Comparison of ENCODE assay signal across 25 cellular contexts in genomic region chr14:60315591-60315990, GRCh38.
"Had no signal": no experiment of that assay in that cellular context is flagged by ENCODE, and none has a peak within 500 bp of the region (broad histone marks: within the 10 kb centered on the region; RNA-seq: fewer than 3 reads in every experiment).

No MANE protein-coding gene starts in this region.

- DNase-seq: activated CD4-positive, alpha-beta T cell treated with anti-CD3 and anti-CD28 coated beads for 48 hours; activated CD4-positive, alpha-beta T cell treated with anti-CD3 and anti-CD28 coated beads, Interleukin-2, amount 50 U/mL, for 4 hours; activated CD4-positive, CD25-positive, alpha-beta regulatory T cell treated with anti-CD3 and anti-CD28 coated beads, Interleukin-2, amount 50 U/mL, for 72 hours; activated CD8-positive, alpha-beta memory T cell treated with anti-CD3 and anti-CD28 coated beads, Interleukin-2, amount 50 U/mL, for 48 hours; activated CD8-positive, alpha-beta T cell treated with anti-CD3 and anti-CD28 coated beads, Interleukin-2, amount 10 ng/mL, durations not matched to agents 7 days and 5 days; activated T-cell treated with anti-CD3 and anti-CD28 coated beads, Interleukin-2, amount 50 U/mL, for 1 hour; aorta; caudate nucleus; MG63; MV-4-11; NCI-H1092 treated with DMSO at 0.1 percent for 48 hours; NCI-H1417 treated with DMSO at 0.1 percent for 48 hours; NCI-H187 treated with DMSO at 0.1 percent for 48 hours; NCI-H510A treated with DMSO at 0.1 percent for 48 hours; NCI-H69; Peyer's patch; Right ventricle myocardium superior; SJCRH30; SW 1271 had no signal

- H3K27ac ChIP-seq: breast epithelium, KMS-11, Peyer's patch, RWPE1, SJCRH30 had no signal

- H3K4me1 Mint-ChIP-seq: activated naive CD4-positive, alpha-beta T cell treated with anti-CD3 and anti-CD28 coated beads, Interleukin-2, amount 50 U/mL, for 24 hours had no signal

- H3K4me1 ChIP-seq: breast epithelium, Peyer's patch had no signal

- H3K9me3 Mint-ChIP-seq: activated naive CD4-positive, alpha-beta T cell treated with anti-CD3 and anti-CD28 coated beads, Interleukin-2, amount 50 U/mL, for 24 hours; T-helper 1 cell treated with Interleukin-12 subunit alpha and Interleukin-12 subunit beta and Interleukin-4 antibody, amounts not matched to agents 30 μg/mL and 1 μg/mL, for 36 hours had no signal

- H3K36me3 ChIP-seq: breast epithelium, MG63, Peyer's patch, SJCRH30 had no signal

- H3K9ac ChIP-seq: KMS-11 had no signal

- ATAC-seq: activated CD8-positive, alpha-beta T cell treated with anti-CD3 and anti-CD28 coated beads, Interleukin-2, amount 10 ng/mL, durations not matched to agents 7 days and 5 days; SK-N-SH treated with all-trans-retinoic acid at 6 μM for 48 hours had no signal

- H3K9me3 ChIP-seq: breast epithelium, MG63, Peyer's patch, SJCRH30 had no signal

- H3K4me3 Mint-ChIP-seq: activated CD8-positive, alpha-beta T cell treated with anti-CD3 and anti-CD28 coated beads, Interleukin-2, amount 10 ng/mL, durations not matched to agents 7 days and 5 days; activated naive CD4-positive, alpha-beta T cell treated with anti-CD3 and anti-CD28 coated beads, Interleukin-2, amount 50 U/mL, for 24 hours; T-helper 1 cell treated with Interleukin-12 subunit alpha and Interleukin-12 subunit beta and Interleukin-4 antibody, amounts not matched to agents 30 μg/mL and 1 μg/mL, for 36 hours had no signal

- H3K36me3 Mint-ChIP-seq: activated naive CD4-positive, alpha-beta T cell treated with anti-CD3 and anti-CD28 coated beads, Interleukin-2, amount 50 U/mL, for 24 hours had no signal

- H3K4me3 ChIP-seq: breast epithelium, MG63, Peyer's patch, SJCRH30 had no signal

- H3K4me2 ChIP-seq: KMS-11 had no signal

- H3K27me3 ChIP-seq: breast epithelium, MG63, Peyer's patch, SJCRH30 had no signal

- H3K27ac Mint-ChIP-seq: activated CD8-positive, alpha-beta T cell treated with anti-CD3 and anti-CD28 coated beads, Interleukin-2, amount 10 ng/mL, durations not matched to agents 7 days and 5 days; activated naive CD4-positive, alpha-beta T cell treated with anti-CD3 and anti-CD28 coated beads, Interleukin-2, amount 50 U/mL, for 24 hours; T-helper 1 cell treated with Interleukin-12 subunit alpha and Interleukin-12 subunit beta and Interleukin-4 antibody, amounts not matched to agents 30 μg/mL and 1 μg/mL, for 36 hours had no signal
